Comparison of ENCODE assay signal across 8 cellular contexts in genomic region chr18:21853020-21853419, GRCh38.
DNase-seq lines count a peak whose midpoint lies in the region; ATAC-seq and TF ChIP-seq lines count a peak whose summit lies in the region.
"Had no signal": no experiment of that assay in that cellular context is flagged by ENCODE, and none has a peak within 500 bp of the region (broad histone marks: within the 10 kb centered on the region; RNA-seq: fewer than 3 reads in every experiment).

No MANE protein-coding gene starts in this region.

- H3K79me2 ChIP-seq in Karpas-422 (ENCODE audit: low read length), result peaks cover 17% of the 10 kb centered on the region

- H3K36me3 Mint-ChIP-seq in nephron (ENCODE audit: low read depth), result peaks cover 39% of the 10 kb centered on the region

- H3K27ac ChIP-seq in Karpas-422 (ENCODE audit: low read length), result no peak overlapping the region; the same call in 1 of the 2 replicates

- peak overlapping the region; percentile 10 for H3K4me2 ChIP-seq in Karpas-422 (ENCODE audit: low read depth, low read length, poor library complexity, severe bottlenecking)

- no peak overlapping the region for H3K4me3 ChIP-seq in Karpas-422 (ENCODE audit: low read length)

- H3K27me3 ChIP-seq in Karpas-422 (ENCODE audit: low read length), result no peaks in the 10 kb centered on the region

- DNase-seq in Karpas-422 (peak; percentile 58), NCI-H524 treated with DMSO at 0.1 percent for 48 hours (lab: John Stamatoyannopoulos, UW) (no peak), GDM1 (lab: John Stamatoyannopoulos, UW) (no peak), NOMO-1 treated with dmso at 0.1 percent for 144 hours (lab: John Stamatoyannopoulos, UW; ENCODE audit: unreplicated experiment) (no peak)
- DNase-seq: H7 had no signal

- H3K9me3 ChIP-seq in Karpas-422 (ENCODE audit: low read length), result no peaks in the 10 kb centered on the region

- no peaks in the 10 kb centered on the region for H3K27me3 Mint-ChIP-seq in nephron (ENCODE audit: low read depth)

- H3K9ac ChIP-seq in Karpas-422 (ENCODE audit: low read length), result no peak overlapping the region

- H2AFZ ChIP-seq in Karpas-422 (ENCODE audit: low read length), result no peak overlapping the region

- H3K9me3 Mint-ChIP-seq in nephron, result no peaks in the 10 kb centered on the region

- no peak for TF ChIP-seq CTCF in nephron (IDR thresholded peaks at IDR 0.05; ENCODE audit: unreplicated experiment in 3 of 3)

- H3K4me1 ChIP-seq in Karpas-422 (ENCODE audit: low read length), result peaks cover 53% of the 10 kb centered on the region

- H4K20me1 ChIP-seq in Karpas-422 (ENCODE audit: insufficient read depth, low read depth, low read length), result no peaks in the 10 kb centered on the region

- peak overlapping the region; percentile 45 to 57 (median 54) for H3K27ac Mint-ChIP-seq in nephron

- H3K4me3 Mint-ChIP-seq in nephron, result no peak overlapping the region

- peaks cover 5% of the 10 kb centered on the region; the same call in 1 of the 2 replicates for H3K36me3 ChIP-seq in Karpas-422 (ENCODE audit: insufficient read depth, low read length)

- H3K9me2 ChIP-seq in Karpas-422 (replicated peaks; ENCODE audit: insufficient read depth, low read length), result no peaks in the 10 kb centered on the region

- peak; percentile 91 for ATAC-seq in GM18907 (IDR thresholded peaks at IDR 0.05; ENCODE audit: unreplicated experiment)
- peak; percentile 75 for ATAC-seq in HG02571 (IDR thresholded peaks at IDR 0.05; ENCODE audit: unreplicated experiment)

- peaks cover 39% of the 10 kb centered on the region for H3K4me1 Mint-ChIP-seq in nephron
